26 cellular contexts compared by ENCODE assay signal in genomic region chr9:71136696-71137095, GRCh38. TPM values are rescaled to one million over a fixed set of nuclear protein-coding genes. Genes with fewer than 3 reads are reported as not detected.
"Had no signal": no experiment of that assay in that cellular context is flagged by ENCODE, and none has a peak within 500 bp of the region (broad histone marks: within the 10 kb centered on the region; RNA-seq: fewer than 3 reads in every experiment).

No MANE protein-coding gene starts in this region.

- DNase-seq: hippocampal formation; kidney; left colon; left lung; lower lobe of right lung; mammary epithelial cell; mesenchymal stem cell; naive B cell; natural killer cell; nucleus accumbens; pancreas; posterior cingulate gyrus; retina; right cardiac atrium; sigmoid colon; small intestine; stimulated activated CD4-positive, alpha-beta T cell treated with anti-CD3 and anti-CD28 coated beads, Interleukin-1b, Interleukin-23, amount 100 ng/mL, for 48 hours; stimulated activated CD4-positive, alpha-beta T cell treated with anti-CD3 and anti-CD28 coated beads, Interleukin-2, amount 100 ng/mL, for 48 hours; stimulated activated CD4-positive, alpha-beta T cell treated with anti-CD3 and anti-CD28 coated beads, Interleukin-4, amount 100 ng/mL, for 4 hours; stimulated activated CD8-positive, alpha-beta memory T cell treated with anti-CD3 and anti-CD28 coated beads, Interleukin-4, amount 100 ng/mL, for 48 hours; stimulated activated naive CD4-positive, alpha-beta T cell treated with Interleukin-2 at 50 U/mL for 16 hours; stimulated activated naive CD8-positive, alpha-beta T cell treated with anti-CD3 and anti-CD28 coated beads, Interleukin-15, amount 100 ng/mL, for 72 hours; substantia nigra; uterus had no signal

- H3K27ac ChIP-seq: left lung, lower lobe of right lung, pancreas, prostate gland, sigmoid colon, tibial nerve, uterus had no signal

- ATAC-seq: left colon; left lung; lower lobe of right lung; pancreas; right cardiac atrium; stimulated activated naive CD8-positive, alpha-beta T cell treated with anti-CD3 and anti-CD28 coated beads, Interleukin-15, amount 100 ng/mL, for 72 hours had no signal

- H3K27me3 ChIP-seq: left lung, pancreas, sigmoid colon, tibial nerve, uterus had no signal

- H3K4me1 ChIP-seq: left lung, lower lobe of right lung, pancreas, prostate gland, sigmoid colon, tibial nerve, uterus had no signal

- H3K9me3 ChIP-seq: left lung, lower lobe of right lung, pancreas, prostate gland, sigmoid colon, tibial nerve, uterus had no signal

- H3K4me3 ChIP-seq: left lung, lower lobe of right lung, pancreas, prostate gland, sigmoid colon, tibial nerve, uterus had no signal

- H3K36me3 ChIP-seq: left lung, lower lobe of right lung, pancreas, prostate gland, sigmoid colon, tibial nerve, uterus had no signal

RNA-seq across cellular contexts. Expression of gene TRPM3, which starts 15.3 kb away (rescaled TPM):
- total RNA-seq: natural killer cell had no signal
